ENCODE assay signal across 10 cellular contexts in the genomic region with DNA sequence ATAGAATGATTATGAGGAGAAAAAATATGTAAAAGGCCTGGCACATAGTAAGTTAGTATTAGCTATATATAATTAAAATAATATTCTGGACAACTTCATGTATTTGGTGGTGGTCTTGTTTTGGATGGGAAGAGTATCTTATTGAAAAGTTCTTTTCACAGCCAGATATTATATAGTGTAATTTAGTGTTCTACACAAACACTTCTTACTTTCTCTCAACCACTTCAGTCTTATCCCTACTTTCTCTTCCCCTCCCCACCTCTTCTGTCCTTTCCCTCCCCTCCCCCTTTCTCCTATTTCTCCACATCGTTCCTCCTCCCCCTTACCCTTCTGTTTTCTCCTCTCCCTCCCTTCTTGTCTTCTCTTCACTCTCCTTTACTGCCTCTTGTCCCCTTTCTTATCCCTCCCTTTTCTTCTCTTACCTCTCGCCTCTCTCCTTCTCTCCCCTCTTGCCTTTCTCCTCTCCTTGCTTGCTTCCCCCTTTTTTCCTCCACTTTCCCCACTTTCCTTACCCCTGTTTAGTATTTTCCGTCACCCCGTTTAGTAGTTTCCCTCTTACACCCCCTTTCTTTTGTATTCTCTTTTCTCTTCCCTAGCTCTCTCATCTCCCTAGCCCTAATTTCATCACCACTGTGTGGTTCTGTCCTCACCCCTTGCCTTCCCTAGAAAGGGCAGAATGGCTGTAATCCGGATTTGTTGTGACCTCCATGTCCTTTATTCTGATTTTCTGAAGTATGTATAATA.
DNase-seq lines count a peak whose midpoint lies in the region; ATAC-seq, FAIRE-seq and TF ChIP-seq lines count a peak whose summit lies in the region.
"Had no signal": no experiment of that assay in that cellular context is flagged by ENCODE, and none has a peak within 500 bp of the region (broad histone marks: within the 10 kb centered on the region; RNA-seq: fewer than 3 reads in every experiment).

No MANE protein-coding gene starts in this region.

- H3K4me3 ChIP-seq in upper lobe of right lung = no peak overlapping the region

- FAIRE-seq in GM19239 (lab: Jason Lieb, UNC) = no peak

- H3K36me3 Mint-ChIP-seq in activated naive CD4-positive, alpha-beta T cell treated with anti-CD3 and anti-CD28 coated beads, Interleukin-2, amount 50 U/mL, for 24 hours = peaks cover 19% of the 10 kb centered on the region
- H3K36me3 Mint-ChIP-seq in activated naive CD8-positive, alpha-beta T cell treated with anti-CD3 and anti-CD28 coated beads, Interleukin-2, amount 50 U/mL, for 24 hours (ENCODE audit: low read depth) = peaks cover 28% of the 10 kb centered on the region

- peaks cover 68% of the 10 kb centered on the region for H3K4me1 Mint-ChIP-seq in activated naive CD4-positive, alpha-beta T cell treated with anti-CD3 and anti-CD28 coated beads, Interleukin-2, amount 50 U/mL, for 24 hours
- peaks cover 50% of the 10 kb centered on the region for H3K4me1 Mint-ChIP-seq in activated naive CD8-positive, alpha-beta T cell treated with anti-CD3 and anti-CD28 coated beads, Interleukin-2, amount 50 U/mL, for 24 hours

- DNase-seq in activated naive CD4-positive, alpha-beta T cell treated with anti-CD3 and anti-CD28 coated beads, Interleukin-2, amount 50 U/mL, for 16 hours = no peak
- DNase-seq in activated naive CD8-positive, alpha-beta T cell treated with anti-CD3 and anti-CD28 coated beads, Interleukin-2, amount 50 U/mL, for 24 hours = no peak
- peak; percentile 39 for DNase-seq in iPS-NIHi7 (ENCODE audit: extremely low spot score)
- DNase-seq in upper lobe of right lung = no peak
- DNase-seq in GM19239 (ENCODE audit: insufficient read length, low spot score) = no peak
- DNase-seq in GM19238 (ENCODE audit: insufficient read length, low spot score) = no peak
- DNase-seq in stimulated activated CD4-positive, alpha-beta T cell treated with anti-CD3 and anti-CD28 coated beads, Interleukin-4, amount 100 ng/mL, for 1 hour = no peak
- DNase-seq: stimulated activated CD4-positive, alpha-beta T cell treated with anti-CD3 and anti-CD28 coated beads, Interleukin-1b, Interleukin-23, amount 100 ng/mL, for 48 hours; SW 1271 had no signal

- intact Hi-C loops in upper lobe of right lung (cut with DNase I) = no loop called here

- no peaks in the 10 kb centered on the region for H3K27me3 Mint-ChIP-seq in activated naive CD4-positive, alpha-beta T cell treated with anti-CD3 and anti-CD28 coated beads, Interleukin-2, amount 50 U/mL, for 24 hours
- H3K27me3 Mint-ChIP-seq in activated naive CD8-positive, alpha-beta T cell treated with anti-CD3 and anti-CD28 coated beads, Interleukin-2, amount 50 U/mL, for 24 hours = peaks cover 2% of the 10 kb centered on the region

- peaks cover 30% of the 10 kb centered on the region for H3K4me1 ChIP-seq in upper lobe of right lung

- peak overlapping the region; percentile 96 for H3K27ac Mint-ChIP-seq in activated naive CD4-positive, alpha-beta T cell treated with anti-CD3 and anti-CD28 coated beads, Interleukin-2, amount 50 U/mL, for 24 hours
- H3K27ac Mint-ChIP-seq in activated naive CD8-positive, alpha-beta T cell treated with anti-CD3 and anti-CD28 coated beads, Interleukin-2, amount 50 U/mL, for 24 hours = peak overlapping the region; percentile 83

- TF ChIP-seq CTCF in upper lobe of right lung (IDR thresholded peaks at IDR 0.05) = no peak

- H3K4me3 Mint-ChIP-seq in activated naive CD4-positive, alpha-beta T cell treated with anti-CD3 and anti-CD28 coated beads, Interleukin-2, amount 50 U/mL, for 24 hours = peak overlapping the region; percentile 86
- peak overlapping the region; percentile 66 for H3K4me3 Mint-ChIP-seq in activated naive CD8-positive, alpha-beta T cell treated with anti-CD3 and anti-CD28 coated beads, Interleukin-2, amount 50 U/mL, for 24 hours

- no peaks in the 10 kb centered on the region for H3K9me3 ChIP-seq in upper lobe of right lung

- no peaks in the 10 kb centered on the region for H3K9me3 Mint-ChIP-seq in activated naive CD4-positive, alpha-beta T cell treated with anti-CD3 and anti-CD28 coated beads, Interleukin-2, amount 50 U/mL, for 24 hours
- H3K9me3 Mint-ChIP-seq in activated naive CD8-positive, alpha-beta T cell treated with anti-CD3 and anti-CD28 coated beads, Interleukin-2, amount 50 U/mL, for 24 hours = no peaks in the 10 kb centered on the region

- no peak overlapping the region for H3K27ac ChIP-seq in upper lobe of right lung

- H3K27me3 ChIP-seq in upper lobe of right lung = no peaks in the 10 kb centered on the region

- H3K36me3 ChIP-seq in upper lobe of right lung = peaks cover 25% of the 10 kb centered on the region

- ATAC-seq in activated naive CD8-positive, alpha-beta T cell treated with anti-CD3 and anti-CD28 coated beads, Interleukin-2, amount 50 U/mL, for 24 hours = no peak
- ATAC-seq in upper lobe of right lung = peak; percentile 57
